In the genomic region with DNA sequence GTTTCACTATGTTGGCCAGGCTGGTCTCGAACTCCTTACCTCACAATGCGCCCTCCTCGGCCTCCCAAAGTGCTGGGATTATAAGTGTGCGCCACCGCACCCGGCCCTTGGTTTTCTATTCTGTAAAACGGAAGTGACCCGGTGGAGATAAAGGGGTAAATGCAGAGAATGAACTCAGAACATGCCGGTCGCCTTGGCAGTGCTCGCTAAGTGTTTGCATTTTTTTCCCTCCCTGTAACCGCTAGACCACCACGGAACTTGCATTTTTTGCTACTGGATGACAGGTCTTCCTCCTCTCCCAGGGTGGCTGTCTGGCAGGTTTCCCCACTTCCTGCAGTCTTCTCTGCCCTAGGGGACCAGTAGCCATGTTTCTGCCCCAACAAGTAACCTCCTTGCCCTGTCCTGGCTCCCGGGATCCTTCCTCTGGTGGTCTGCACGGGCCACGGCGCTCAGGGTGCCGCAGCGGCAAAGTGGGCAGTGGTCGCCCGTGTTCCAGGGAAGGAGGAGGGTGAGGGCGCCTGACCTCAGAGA, we compare ENCODE assay signal across 8 cellular contexts. TPM values are rescaled to one million over a fixed set of nuclear protein-coding genes. Genes with fewer than 3 reads are reported as not detected.
DNase-seq lines count a peak whose midpoint lies in the region; ATAC-seq and TF ChIP-seq lines count a peak whose summit lies in the region.

No MANE protein-coding gene starts in this region.

- H4K20me1 ChIP-seq in mammary epithelial cell (ENCODE audit: insufficient read depth, low read length): no peaks in the 10 kb centered on the region
- no peaks in the 10 kb centered on the region for H4K20me1 ChIP-seq in osteoblast (ENCODE audit: insufficient read depth, low read length)

- no peaks in the 10 kb centered on the region for H3K27me3 ChIP-seq in CD8-positive, alpha-beta memory T cell (ENCODE audit: insufficient read depth, low read length, poor library complexity, severe bottlenecking)
- no peaks in the 10 kb centered on the region for H3K27me3 ChIP-seq in mammary epithelial cell (ENCODE audit: insufficient read depth, low read length)
- no peaks in the 10 kb centered on the region for H3K27me3 ChIP-seq in osteoblast (ENCODE audit: insufficient read depth, low read length)

- DNase-seq in CD8-positive, alpha-beta memory T cell: peak; percentile 21 to 58 (median 32)
- DNase-seq in MV-4-11 (lab: John Stamatoyannopoulos, UW) (peak; percentile 89), mammary epithelial cell (no peak), osteoblast (ENCODE audit: insufficient read length, low spot score, missing footprints) (no peak), glomerular visceral epithelial cell (ENCODE audit: extremely low spot score) (no peak), AG08396 (ENCODE audit: low spot score) (no peak), medulla oblongata (ENCODE audit: extremely low spot score) (no peak)

- peaks cover 26 to 28% (median 27%) of the 10 kb centered on the region in 3 donors for H3K4me1 Mint-ChIP-seq in CD8-positive, alpha-beta memory T cell

- no peak for TF ChIP-seq CTCF in mammary epithelial cell (conservative IDR thresholded peaks at IDR 0.05 in 1 of 2, IDR thresholded peaks at IDR 0.05 in 1 of 2; ENCODE audit: extremely low read depth in 1 of 2, insufficient read depth in 1 of 2, low read depth in 1 of 2, low read length in 2 of 2)
- no peak for TF ChIP-seq CTCF in osteoblast (IDR thresholded peaks at IDR 0.05; ENCODE audit: extremely low read depth, low read depth, low read length)

- H3K4me3 ChIP-seq in CD8-positive, alpha-beta memory T cell (ENCODE audit: low read length): peak overlapping the region; percentile 32
- no peak overlapping the region for H3K4me3 ChIP-seq in mammary epithelial cell (replicated peaks in 1 of 3; ENCODE audit: insufficient read depth in 1 of 3, low read depth in 2 of 3, low read length in 3 of 3)
- peak overlapping the region; percentile 55 for H3K4me3 ChIP-seq in osteoblast (ENCODE audit: insufficient read depth, low read length)

- H3K4me3 Mint-ChIP-seq in CD8-positive, alpha-beta memory T cell: peak overlapping the region in 6 of 7 donors; percentile 37 to 89 (median 71)

- BruUV-seq in mammary epithelial cell (replicated peaks; lab: Mats Ljungman, UMichigan): no TSS peak

- peak overlapping the region; percentile 20 for H3K9ac ChIP-seq in mammary epithelial cell (ENCODE audit: insufficient read depth, low read length)

- H3K27me3 Mint-ChIP-seq in CD8-positive, alpha-beta memory T cell: peaks cover 0 to 2% of the 10 kb centered on the region in 2 donors

- peaks cover 23% of the 10 kb centered on the region for H3K4me1 ChIP-seq in CD8-positive, alpha-beta memory T cell (ENCODE audit: insufficient read depth, low read length)
- H3K4me1 ChIP-seq in mammary epithelial cell (ENCODE audit: insufficient read depth, low read length) (peaks cover 22% of the 10 kb centered on the region), osteoblast (ENCODE audit: insufficient read depth, low read length) (peaks cover 17% of the 10 kb centered on the region)

- H3K27ac ChIP-seq in CD8-positive, alpha-beta memory T cell (ENCODE audit: low read depth, low read length): peak overlapping the region; percentile 43
- H3K27ac ChIP-seq in mammary epithelial cell (ENCODE audit: insufficient read depth, low read depth, low read length): peak overlapping the region; percentile 64
- H3K27ac ChIP-seq in osteoblast (ENCODE audit: low read depth, low read length): peak overlapping the region; percentile 92

- H3K4me2 ChIP-seq in mammary epithelial cell (ENCODE audit: insufficient read depth, low read depth, low read length) (peak overlapping the region; percentile 61), osteoblast (ENCODE audit: insufficient read depth, low read length) (peak overlapping the region; percentile 80)

- POLR2A ChIA-PET in CD8-positive, alpha-beta memory T cell (lab: Charles Lee): no interaction called here

- H3K79me2 ChIP-seq in mammary epithelial cell (ENCODE audit: insufficient read depth, low read length): no peaks in the 10 kb centered on the region
- H3K79me2 ChIP-seq in osteoblast (ENCODE audit: insufficient read depth, low read length): no peaks in the 10 kb centered on the region

- dilution Hi-C loops in mammary epithelial cell (cut with HindIII; ENCODE audit: low sequenced_read_pairs): loop anchor here (10.0 kb wide), 1 partner anchor 58 kb away; no protein-coding TSS in a partner anchor

- H3K36me3 Mint-ChIP-seq in CD8-positive, alpha-beta memory T cell: no peaks in the 10 kb centered on the region

- peak overlapping the region; percentile 64 to 97 (median 89) for H3K27ac Mint-ChIP-seq in CD8-positive, alpha-beta memory T cell

- intact Hi-C loops in mammary epithelial cell (cut with micrococcal nuclease): loop anchor here (5.0 to 10.0 kb wide), 2 partner anchors 106 to 1032 kb away; no protein-coding TSS in a partner anchor

- CTCF ChIA-PET in CD8-positive, alpha-beta memory T cell (lab: Charles Lee): interaction anchor here (1.3 kb wide), 1 partner anchor 11 kb away, joined by 3 read pairs; no protein-coding TSS in a partner anchor
- CTCF ChIA-PET in mammary epithelial cell (lab: Charles Lee; ENCODE audit: low non-redundant PET): no interaction called here

- H2AFZ ChIP-seq in mammary epithelial cell (ENCODE audit: low read depth, low read length) (peak overlapping the region; percentile 76), osteoblast (ENCODE audit: low read length) (peak overlapping the region; percentile 92)

- H3K36me3 ChIP-seq in CD8-positive, alpha-beta memory T cell (ENCODE audit: insufficient read depth, low read length): no peaks in the 10 kb centered on the region
- H3K36me3 ChIP-seq in mammary epithelial cell (ENCODE audit: insufficient read depth, low read length) (no peaks in the 10 kb centered on the region), osteoblast (ENCODE audit: insufficient read depth, low read length) (no peaks in the 10 kb centered on the region)

- no peaks in the 10 kb centered on the region for H3K9me3 ChIP-seq in CD8-positive, alpha-beta memory T cell (ENCODE audit: low read length)
- H3K9me3 ChIP-seq in mammary epithelial cell (replicated peaks; ENCODE audit: insufficient read depth, low read length) (no peaks in the 10 kb centered on the region), osteoblast (ENCODE audit: low read depth, low read length) (no peaks in the 10 kb centered on the region)

- WGBS in mammary epithelial cell (ENCODE audit: low coverage, missing lambda C conversion rate): 93% methylated on average over 20 of the region's 22 CpGs

- ATAC-seq in HG02885 (IDR thresholded peaks at IDR 0.05; ENCODE audit: poor library complexity, unreplicated experiment): no peak

- in situ Hi-C loops in mammary epithelial cell (cut with MboI; ENCODE audit: low sequenced_read_pairs in 2 of 2): loop anchor here in 1 of 2 donors (25.0 kb wide), 2 partner anchors 1774 to 1899 kb away; no protein-coding TSS in a partner anchor

- no peaks in the 10 kb centered on the region for H3K9me3 Mint-ChIP-seq in CD8-positive, alpha-beta memory T cell

RNA-seq across cellular contexts. Expression of a gene that starts 18.8 kb away (rescaled TPM):
- 10 to 100 TPM; 20.6 to 21.2 TPM for total RNA-seq in CD8-positive, alpha-beta memory T cell
- 11.2 TPM for polyA plus RNA-seq in CD8-positive, alpha-beta memory T cell
- total RNA-seq in mammary epithelial cell: 10 to 100 TPM; 26.2 to 46.0 TPM
- 67.7 TPM for polyA plus RNA-seq in mammary epithelial cell
- polyA minus RNA-seq in mammary epithelial cell: 60.6 TPM
- total RNA-seq in osteoblast: 27.1 and 32.7 TPM in 2 replicates

Comparison
In these comparisons a context has a peak if more than half of its experiments do, and no peak if none do; other contexts are left out.
1. DNase-seq: peak in CD8-positive, alpha-beta memory T cell (5 of 5) and MV-4-11 (single experiment); none in mammary epithelial cell (single experiment), osteoblast (single experiment), glomerular visceral epithelial cell (single experiment), AG08396 (single experiment) and medulla oblongata (single experiment).
2. H3K4me3 ChIP-seq: peak in CD8-positive, alpha-beta memory T cell (single experiment) and osteoblast (single experiment); none in mammary epithelial cell (0 of 3).
3. Peak in every context shown above with its lines, with median percentiles within 50 percentile points of each other: H3K27ac ChIP-seq.